Comparison of ENCODE assay signal across 21 cellular contexts in the genomic region with DNA sequence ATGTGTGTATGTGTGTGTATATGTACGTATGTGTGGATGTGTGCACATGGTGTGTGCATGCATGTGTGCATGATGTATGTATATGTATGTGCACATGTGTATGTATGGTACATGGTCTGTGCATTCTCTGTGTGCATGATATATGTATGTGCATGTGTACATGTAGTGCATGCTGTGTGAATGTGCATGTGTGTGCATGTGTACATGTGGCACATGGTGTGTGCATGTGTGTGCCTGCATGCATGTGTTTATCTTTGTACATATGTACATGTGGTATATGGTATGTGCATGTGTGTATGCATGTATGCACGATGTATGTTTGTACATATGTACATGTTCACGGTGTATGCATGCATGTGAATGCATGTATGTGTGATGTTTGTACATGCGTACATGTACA.
A peak's percentile ranks its signal among the peaks of the same experiment; 100 is the strongest.
DNase-seq lines count a peak whose midpoint lies in the region; ATAC-seq, FAIRE-seq and TF ChIP-seq lines count a peak whose summit lies in the region.
"Had no signal": no experiment of that assay in that cellular context is flagged by ENCODE, and none has a peak within 500 bp of the region (broad histone marks: within the 10 kb centered on the region; RNA-seq: fewer than 3 reads in every experiment).

No MANE protein-coding gene starts in this region.

- ATAC-seq in HepG2 = no peak
- no peak for ATAC-seq in right lobe of liver
- ATAC-seq in GM18519 (IDR thresholded peaks at IDR 0.05; ENCODE audit: low FRiP score, unreplicated experiment) = no peak

- H3K36me3 ChIP-seq in HepG2 (replicated peaks in 1 of 2; ENCODE audit: control insufficient read depth in 1 of 2, insufficient read depth in 2 of 2, low read length in 2 of 2) (no peaks in the 10 kb centered on the region), right lobe of liver (no peaks in the 10 kb centered on the region), endothelial cell of umbilical vein (ENCODE audit: control insufficient read depth in 2 of 2, extremely low read depth in 1 of 2, insufficient read depth in 2 of 2, low read length in 2 of 2) (no peaks in the 10 kb centered on the region), trophoblast cell (ENCODE audit: control insufficient read depth in 1 of 2, insufficient read depth in 2 of 2, low read length in 2 of 2) (no peaks in the 10 kb centered on the region), ovary (no peaks in the 10 kb centered on the region)

- H3K27me3 ChIP-seq in HepG2 (ENCODE audit: control insufficient read depth in 1 of 2, insufficient read depth in 2 of 2, low read length in 2 of 2) (no peaks in the 10 kb centered on the region), right lobe of liver (no peaks in the 10 kb centered on the region), endothelial cell of umbilical vein (ENCODE audit: control insufficient read depth in 2 of 2, insufficient read depth in 2 of 2, low read length in 2 of 2) (no peaks in the 10 kb centered on the region), trophoblast cell (ENCODE audit: insufficient read depth, low read length) (no peaks in the 10 kb centered on the region), ovary (no peaks in the 10 kb centered on the region)

- no peaks in the 10 kb centered on the region for H3K79me1 ChIP-seq in trophoblast cell (ENCODE audit: low read length)

- H3K4me1 ChIP-seq in HepG2 (ENCODE audit: insufficient read depth, low read length) (no peaks in the 10 kb centered on the region), right lobe of liver (no peaks in the 10 kb centered on the region), endothelial cell of umbilical vein (ENCODE audit: control insufficient read depth, extremely low read depth, insufficient read depth, low read length) (no peaks in the 10 kb centered on the region), trophoblast cell (ENCODE audit: control insufficient read depth in 1 of 2, insufficient read depth in 2 of 2, low read length in 2 of 2) (peaks cover 2 to 4% of the 10 kb centered on the region in 2 experiments), ovary (ENCODE audit: insufficient read depth) (peaks cover 3% of the 10 kb centered on the region)

- TF ChIP-seq CTCF in HepG2 (CRISPR knock-in tag; IDR thresholded peaks at IDR 0.05) = no peak
- TF ChIP-seq CTCF in right lobe of liver (IDR thresholded peaks at IDR 0.05) = no peak
- no peak for TF ChIP-seq CTCF in endothelial cell of umbilical vein (IDR thresholded peaks at IDR 0.05; ENCODE audit: extremely low read depth in 1 of 2, insufficient read depth in 1 of 2, low read depth in 1 of 2, low read length in 2 of 2)
- no peak for TF ChIP-seq CTCF in ovary (IDR thresholded peaks at IDR 0.05)

- POLR2A ChIA-PET in HepG2 (lab: Yijun Ruan, JAX) = no interaction called here
- POLR2A ChIA-PET in endothelial cell of umbilical vein (lab: Charles Lee) = no interaction called here

- dilution Hi-C loops in endothelial cell of umbilical vein (cut with MboI; ENCODE audit: extremely low pct_ligation_motif_present, low sequenced_read_pairs) = no loop called here

- DNase-seq in HepG2 (ENCODE audit: low spot score) (no peak), right lobe of liver (no peak), endothelial cell of umbilical vein (ENCODE audit: low read depth, low spot score) (no peak), trophoblast cell (no peak), ovary (no peak)
- DNase-seq: ACHN; AML-193; C1 segment of cervical spinal cord; Calu3; CD4-positive, alpha-beta memory T cell; COR-L47; DMS53; DMS79 treated with DMSO at 0.1 percent for 48 hours; GF-D8; GM23248; H7; HCEC 1CT had no signal

- peak overlapping the region; percentile 15 for H3K23ac ChIP-seq in trophoblast cell (ENCODE audit: low read length)

- CTCF ChIA-PET in HepG2 (lab: Yijun Ruan, JAX; ENCODE audit: low intra/inter-chr PET ratio, low total read pairs) (no interaction called here), endothelial cell of umbilical vein (lab: Charles Lee) (no interaction called here)

- no peak overlapping the region for H4K91ac ChIP-seq in trophoblast cell (ENCODE audit: low read depth, low read length)

- no peak overlapping the region for H3K4me2 ChIP-seq in HepG2 (ENCODE audit: low read depth, low read length)
- H3K4me2 ChIP-seq in endothelial cell of umbilical vein (ENCODE audit: insufficient read depth, low read length) = no peak overlapping the region
- no peak overlapping the region for H3K4me2 ChIP-seq in trophoblast cell (ENCODE audit: low read length)

- H3K14ac ChIP-seq in trophoblast cell (ENCODE audit: low read length) = no peak overlapping the region

- H3K18ac ChIP-seq in trophoblast cell (ENCODE audit: low read length) = no peak overlapping the region

- H2AK5ac ChIP-seq in trophoblast cell (ENCODE audit: low read length) = no peak overlapping the region

- TF ChIP-seq EP300 in HepG2 (IDR thresholded peaks at IDR 0.05; ENCODE audit: low read depth in 2 of 2, low read length in 2 of 2) = no peak
- no peak for TF ChIP-seq EP300 in HepG2 (CRISPR knock-in tag; IDR thresholded peaks at IDR 0.05; ENCODE audit: borderline replicate concordance)
- no peak for TF ChIP-seq EP300 in ovary (IDR thresholded peaks at IDR 0.05)

- BruUV-seq in HepG2 (replicated peaks; lab: Mats Ljungman, UMichigan) = no TSS peak
- BruUV-seq in endothelial cell of umbilical vein (replicated peaks; lab: Mats Ljungman, UMichigan) = no TSS peak

- no peaks in the 10 kb centered on the region for H3K79me2 ChIP-seq in HepG2 (ENCODE audit: insufficient read depth, low read length)
- H3K79me2 ChIP-seq in endothelial cell of umbilical vein (ENCODE audit: control insufficient read depth, insufficient read depth, low read length) = no peaks in the 10 kb centered on the region
- H3K79me2 ChIP-seq in trophoblast cell (ENCODE audit: control insufficient read depth, insufficient read depth, low read length, poor library complexity) = no peaks in the 10 kb centered on the region

- intact Hi-C loops in HepG2 (cut with micrococcal nuclease; ENCODE audit: unreplicated experiment) = no loop called here
- intact Hi-C loops in right lobe of liver (cut with DNase I) = no loop called here
- intact Hi-C loops in endothelial cell of umbilical vein (cut with micrococcal nuclease) = no loop called here
- intact Hi-C loops in ovary (cut with DNase I) = no loop called here

- H3K9me1 ChIP-seq in endothelial cell of umbilical vein (replicated peaks; ENCODE audit: control insufficient read depth, extremely low read depth, insufficient read depth, low read length) = no peaks in the 10 kb centered on the region

- TF ChIP-seq POLR2A in HepG2 (IDR thresholded peaks at IDR 0.05; ENCODE audit: insufficient read depth in 1 of 2, low read depth in 2 of 2, low read length in 2 of 2) = no peak
- no peak for TF ChIP-seq POLR2A in right lobe of liver (IDR thresholded peaks at IDR 0.05)
- TF ChIP-seq POLR2A in endothelial cell of umbilical vein (IDR thresholded peaks at IDR 0.05; ENCODE audit: low read depth, low read length) = no peak
- TF ChIP-seq POLR2A in ovary (IDR thresholded peaks at IDR 0.05) = no peak

- no peak overlapping the region for H2BK5ac ChIP-seq in trophoblast cell (ENCODE audit: low read depth, low read length, poor library complexity)

- no peak overlapping the region for H3K27ac ChIP-seq in HepG2 (ENCODE audit: extremely low read length, insufficient read depth, low read length)
- no peak overlapping the region for H3K27ac ChIP-seq in right lobe of liver
- no peak overlapping the region for H3K27ac ChIP-seq in endothelial cell of umbilical vein (ENCODE audit: insufficient read depth, low read depth, low read length)
- no peak overlapping the region for H3K27ac ChIP-seq in trophoblast cell (ENCODE audit: low read depth, low read length)
- H3K27ac ChIP-seq in ovary = no peak overlapping the region
- H3K27ac ChIP-seq: 22Rv1, GM23248 had no signal

- H2AFZ ChIP-seq in HepG2 (ENCODE audit: low read length) (no peak overlapping the region), endothelial cell of umbilical vein (ENCODE audit: low read depth, low read length) (no peak overlapping the region), trophoblast cell (ENCODE audit: insufficient read depth, low read length, poor library complexity) (no peak overlapping the region)
- H2AFZ ChIP-seq: GM23248 had no signal

- no peak for TF ChIP-seq RAD21 in HepG2 (CRISPR knock-in tag; IDR thresholded peaks at IDR 0.05)

- H3K9ac ChIP-seq in HepG2 (ENCODE audit: insufficient read depth, low read depth, low read length) (no peak overlapping the region), endothelial cell of umbilical vein (replicated peaks; ENCODE audit: extremely low read depth, insufficient read depth, low read length) (no peak overlapping the region), trophoblast cell (ENCODE audit: low read length) (no peak overlapping the region)
- H3K9ac ChIP-seq: GM23248 had no signal

- in situ Hi-C loops in HepG2 (cut with HindIII; ENCODE audit: extremely low pct_ligation_motif_present, low pct_unique_long_range_greater_than_20kb) = no loop called here

- H3K4me3 ChIP-seq in HepG2 (replicated peaks in 1 of 3; ENCODE audit: insufficient read depth in 1 of 3, low read depth in 2 of 3, low read length in 3 of 3) = no peak overlapping the region
- no peak overlapping the region for H3K4me3 ChIP-seq in right lobe of liver
- no peak overlapping the region for H3K4me3 ChIP-seq in endothelial cell of umbilical vein (replicated peaks in 1 of 3; ENCODE audit: insufficient read depth in 1 of 3, low read depth in 1 of 3, low read length in 3 of 3)
- no peak overlapping the region for H3K4me3 ChIP-seq in trophoblast cell (ENCODE audit: low read depth, low read length)
- no peak overlapping the region for H3K4me3 ChIP-seq in ovary
- H3K4me3 ChIP-seq: GM23248 had no signal

- H3K4ac ChIP-seq in trophoblast cell (ENCODE audit: low read depth, low read length) = no peak overlapping the region

- WGBS in HepG2 (ENCODE audit: low lambda C conversion rate) = 58% methylated on average over 4 of the region's 4 CpGs
- 60% methylated on average over 1 of the region's 4 CpGs for WGBS in right lobe of liver (ENCODE audit: insufficient coverage, low coverage, low lambda C conversion rate, missing lambda C conversion rate)
- no CpG with 5 or more reads among the region's 4 CpGs for WGBS in trophoblast cell (ENCODE audit: extremely low coverage, insufficient coverage, insufficient read length)
- 68 to 83% (median 80%) methylated on average over 4 of the region's 4 CpGs for WGBS in ovary, 3 donors

- H2BK12ac ChIP-seq in trophoblast cell (ENCODE audit: low read length) = no peak overlapping the region

- FAIRE-seq in HepG2 (lab: Jason Lieb, UNC) = no peak
- FAIRE-seq in endothelial cell of umbilical vein (lab: Jason Lieb, UNC) = no peak
- FAIRE-seq: A204.1, GM19239 had no signal

- no peak overlapping the region for H4K12ac ChIP-seq in trophoblast cell (ENCODE audit: low read depth, low read length)

- no peak overlapping the region for H2BK120ac ChIP-seq in trophoblast cell (ENCODE audit: insufficient read depth, low read length, poor library complexity)

- H3K9me3 ChIP-seq in HepG2 (ENCODE audit: low read length) (peaks cover 3% of the 10 kb centered on the region; the same call in 1 of the 2 replicates), right lobe of liver (no peaks in the 10 kb centered on the region), endothelial cell of umbilical vein (replicated peaks; ENCODE audit: control insufficient read depth, insufficient read depth, low read length) (no peaks in the 10 kb centered on the region), trophoblast cell (ENCODE audit: insufficient read depth, low read depth, low read length) (peaks cover 2% of the 10 kb centered on the region), ovary (no peaks in the 10 kb centered on the region)

- H4K20me1 ChIP-seq in HepG2 (ENCODE audit: insufficient read depth, low read length) = no peaks in the 10 kb centered on the region
- no peaks in the 10 kb centered on the region for H4K20me1 ChIP-seq in endothelial cell of umbilical vein (replicated peaks; ENCODE audit: control insufficient read depth, extremely low read depth, insufficient read depth, low read length)

- no peak overlapping the region for H4K8ac ChIP-seq in trophoblast cell (ENCODE audit: low read depth, low read length)
